Comparison of ENCODE assay signal across 2 cellular contexts in genomic region chr11:5553347-5553746, GRCh38.
TF ChIP-seq lines count a peak whose summit lies in the region.

No MANE protein-coding gene starts in this region.

TF ChIP-seq in SK-N-SH, 30 proteins besides CTCF, POLR2A, EP300 and RAD21 (continued from another document):
- no peak for TF ChIP-seq TAF1 (IDR thresholded peaks at IDR 0.05; ENCODE audit: borderline replicate concordance, low read depth, low read length)
- TF ChIP-seq MEF2A (IDR thresholded peaks at IDR 0.05; ENCODE audit: borderline replicate concordance, low read depth), result no peak
- TF ChIP-seq, protein P1, sequence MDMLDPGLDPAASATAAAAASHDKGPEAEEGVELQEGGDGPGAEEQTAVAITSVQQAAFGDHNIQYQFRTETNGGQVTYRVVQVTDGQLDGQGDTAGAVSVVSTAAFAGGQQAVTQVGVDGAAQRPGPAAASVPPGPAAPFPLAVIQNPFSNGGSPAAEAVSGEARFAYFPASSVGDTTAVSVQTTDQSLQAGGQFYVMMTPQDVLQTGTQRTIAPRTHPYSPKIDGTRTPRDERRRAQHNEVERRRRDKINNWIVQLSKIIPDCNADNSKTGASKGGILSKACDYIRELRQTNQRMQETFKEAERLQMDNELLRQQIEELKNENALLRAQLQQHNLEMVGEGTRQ (IDR thresholded peaks at IDR 0.05; ENCODE audit: borderline replicate concordance, low read depth, low read length), result no peak

TF ChIP-seq in SK-N-SH treated with all-trans-retinoic acid at 6 μM for 48 hours, 23 proteins besides CTCF, POLR2A, EP300 and RAD21 (continued from another document):
- TF ChIP-seq CREB5 (CRISPR knock-in tag; IDR thresholded peaks at IDR 0.05; ENCODE audit: low read depth) (no peak), ARNTL (CRISPR knock-in tag; IDR thresholded peaks at IDR 0.05; ENCODE audit: borderline replicate concordance, low read depth) (no peak), ESRRG (CRISPR knock-in tag; IDR thresholded peaks at IDR 0.05) (no peak), GLIS3 (CRISPR knock-in tag; IDR thresholded peaks at IDR 0.05) (no peak), CSDC2 (CRISPR knock-in tag; IDR thresholded peaks at IDR 0.05) (no peak)
- TF ChIP-seq, protein P2, sequence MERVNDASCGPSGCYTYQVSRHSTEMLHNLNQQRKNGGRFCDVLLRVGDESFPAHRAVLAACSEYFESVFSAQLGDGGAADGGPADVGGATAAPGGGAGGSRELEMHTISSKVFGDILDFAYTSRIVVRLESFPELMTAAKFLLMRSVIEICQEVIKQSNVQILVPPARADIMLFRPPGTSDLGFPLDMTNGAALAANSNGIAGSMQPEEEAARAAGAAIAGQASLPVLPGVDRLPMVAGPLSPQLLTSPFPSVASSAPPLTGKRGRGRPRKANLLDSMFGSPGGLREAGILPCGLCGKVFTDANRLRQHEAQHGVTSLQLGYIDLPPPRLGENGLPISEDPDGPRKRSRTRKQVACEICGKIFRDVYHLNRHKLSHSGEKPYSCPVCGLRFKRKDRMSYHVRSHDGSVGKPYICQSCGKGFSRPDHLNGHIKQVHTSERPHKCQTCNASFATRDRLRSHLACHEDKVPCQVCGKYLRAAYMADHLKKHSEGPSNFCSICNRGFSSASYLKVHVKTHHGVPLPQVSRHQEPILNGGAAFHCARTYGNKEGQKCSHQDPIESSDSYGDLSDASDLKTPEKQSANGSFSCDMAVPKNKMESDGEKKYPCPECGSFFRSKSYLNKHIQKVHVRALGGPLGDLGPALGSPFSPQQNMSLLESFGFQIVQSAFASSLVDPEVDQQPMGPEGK (CRISPR knock-in tag; IDR thresholded peaks at IDR 0.05; ENCODE audit: borderline replicate concordance), result no peak
